8 cellular contexts compared by ENCODE assay signal in the genomic region with DNA sequence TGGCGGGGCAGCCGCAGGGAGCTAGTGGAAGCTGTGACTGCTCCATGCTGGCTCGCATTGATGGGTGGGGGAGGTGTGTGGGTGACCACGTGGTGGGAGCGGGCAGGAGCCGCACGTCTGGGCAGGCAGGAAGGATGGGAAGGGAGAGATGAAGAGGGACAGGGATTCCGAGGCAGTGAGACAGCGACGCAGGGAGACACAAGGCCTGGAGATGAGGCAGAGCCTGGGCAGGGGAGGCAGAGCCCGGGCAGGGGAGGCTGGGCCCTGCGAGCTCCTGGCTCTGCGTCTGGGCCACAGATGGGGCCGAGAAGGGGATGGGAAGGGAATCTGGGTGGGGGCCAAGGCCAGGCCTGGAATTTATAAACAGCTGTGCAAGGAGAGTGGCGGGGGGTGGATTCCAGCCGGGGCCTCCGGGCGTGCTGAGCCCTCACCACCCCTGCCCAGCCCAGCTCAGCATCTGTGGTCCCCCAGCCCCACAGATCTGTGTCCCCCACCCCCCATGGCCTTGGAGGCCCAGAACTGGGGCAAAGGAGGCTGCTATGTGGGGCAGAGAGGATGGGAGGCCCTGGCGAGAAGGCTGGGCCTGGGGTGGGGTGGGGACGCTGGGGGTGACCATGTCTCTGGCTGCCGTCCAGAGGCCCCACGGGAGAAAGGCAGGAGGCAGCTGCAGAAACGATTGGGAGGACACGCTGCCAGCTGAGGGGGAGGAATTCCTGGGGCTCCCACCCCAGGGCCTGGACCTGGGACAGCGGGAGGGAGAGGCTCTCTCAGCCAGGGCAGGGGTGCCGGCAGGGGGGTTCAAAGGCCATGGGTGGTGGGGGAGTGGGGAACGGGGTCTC. TPM values are rescaled to one million over a fixed set of nuclear protein-coding genes. Genes with fewer than 3 reads are reported as not detected.
DNase-seq lines count a peak whose midpoint lies in the region; ATAC-seq and TF ChIP-seq lines count a peak whose summit lies in the region.

No MANE protein-coding gene starts in this region.

- H3K4me3 Mint-ChIP-seq in HFFc6, result peak overlapping the region; percentile 86

- peak; percentile 62 for ATAC-seq in body of pancreas
- ATAC-seq in HG03571 (IDR thresholded peaks at IDR 0.05; ENCODE audit: unreplicated experiment), result no peak
- no peak for ATAC-seq in GM21360 (IDR thresholded peaks at IDR 0.05; ENCODE audit: unreplicated experiment)
- ATAC-seq in HG03045 (IDR thresholded peaks at IDR 0.05; ENCODE audit: unreplicated experiment), result no peak

- peaks cover 88% of the 10 kb centered on the region for H3K4me1 Mint-ChIP-seq in HFFc6 (ENCODE audit: low read depth)

- H3K9me3 Mint-ChIP-seq in HFFc6, result no peaks in the 10 kb centered on the region

- H3K27me3 ChIP-seq in body of pancreas, result no peaks in the 10 kb centered on the region

- H3K36me3 Mint-ChIP-seq in HFFc6 (ENCODE audit: low read depth), result peaks cover 40% of the 10 kb centered on the region

- no peaks in the 10 kb centered on the region for H3K9me3 ChIP-seq in body of pancreas

- H3K27ac Mint-ChIP-seq in HFFc6, result peak overlapping the region; percentile 82

- H3K27ac ChIP-seq in body of pancreas, result peak overlapping the region; percentile 67 to 83 (median 77)

- H3K36me3 ChIP-seq in body of pancreas (replicated peaks in 1 of 2; ENCODE audit: insufficient read depth in 1 of 2, low read depth in 2 of 2), result no peaks in the 10 kb centered on the region

- peak in 1 of 3 donors; percentile 16 for TF ChIP-seq POLR2A in body of pancreas (IDR thresholded peaks at IDR 0.05)

- 19 to 23% methylated on average over 16 to 26 of the region's 27 CpGs for WGBS in body of pancreas, 2 donors

- no peak overlapping the region for H3K4me3 ChIP-seq in body of pancreas

- DNase-seq in HFFc6 (peak; percentile 100), body of pancreas (peak; percentile 65 to 91 (median 81)), islet precursor cell (peak; percentile 96), smooth muscle cell of the brain vasculature (ENCODE audit: low read depth, low spot score) (peak; percentile 88)
- DNase-seq in stimulated activated CD4-positive, alpha-beta T cell treated with anti-CD3 and anti-CD28 coated beads, Interleukin-4, amount 100 ng/mL, for 4 hours, result no peak

- intact Hi-C loops in body of pancreas (cut with DNase I), result no loop called here

- TF ChIP-seq CTCF in HFFc6 (IDR thresholded peaks at IDR 0.05), result no peak
- no peak for TF ChIP-seq CTCF in body of pancreas (IDR thresholded peaks at IDR 0.05)

- peaks cover 3% of the 10 kb centered on the region for H3K27me3 Mint-ChIP-seq in HFFc6 (ENCODE audit: insufficient read depth)

- H3K4me1 ChIP-seq in body of pancreas, result peaks cover 37% of the 10 kb centered on the region

RNA-seq across cellular contexts. Expression of a gene that starts 6.0 kb away (rescaled TPM):
- total RNA-seq in HFFc6 (2021; fragmentation: NEBNext Ultra II Directional; extraction: Animal tissue kit (Norgen Biotek cat#: 25700)), result 100 to 1,000 TPM; 321 to 395 (median 334) TPM
- 10 to 100 TPM; 41.2 to 66.3 TPM for total RNA-seq in body of pancreas

RNA-seq across cellular contexts. Expression of a gene that starts 26.1 kb away (rescaled TPM):
- 100 to 1,000 TPM in 4 of 6 experiments, 10 to 100 TPM in 2; 72.7 to 113 (median 106) TPM for total RNA-seq in HFFc6 (2021; fragmentation: NEBNext Ultra II Directional; extraction: Animal tissue kit (Norgen Biotek cat#: 25700))
- 100 to 1,000 TPM; 436 to 761 TPM for total RNA-seq in body of pancreas

RNA-seq across cellular contexts. Expression of a gene that starts 59.2 kb away (rescaled TPM):
- total RNA-seq in HFFc6 (2021; fragmentation: NEBNext Ultra II Directional; extraction: Animal tissue kit (Norgen Biotek cat#: 25700)), result 100 to 1,000 TPM; 214 to 245 (median 224) TPM
- total RNA-seq in body of pancreas, result 100 to 1,000 TPM; 189 to 296 TPM

Comparison
In these comparisons a context has a peak if more than half of its experiments do, and no peak if none do; other contexts are left out.
1. DNase-seq: peak in HFFc6 (single experiment), body of pancreas (4 of 4), islet precursor cell (single experiment) and smooth muscle cell of the brain vasculature (single experiment); none in stimulated activated CD4-positive, alpha-beta T cell treated with anti-CD3 and anti-CD28 coated beads, Interleukin-4, amount 100 ng/mL, for 4 hours (0 of 2).
2. RNA of a gene that starts 6.0 kb away (total RNA-seq): 321 to 395 TPM in HFFc6; 41.2 to 66.3 TPM in body of pancreas; every median in the first group is over 4 times any median in the second.